In genomic region chr3:195905970-195906864, GRCh38 we compare ENCODE assay signal across 8 cellular contexts. TPM values are rescaled to one million over a fixed set of nuclear protein-coding genes. Genes with fewer than 3 reads are reported as not detected.
A peak's percentile ranks its signal among the peaks of the same experiment; 100 is the strongest.
DNase-seq lines count a peak whose midpoint lies in the region; ATAC-seq, FAIRE-seq and TF ChIP-seq lines count a peak whose summit lies in the region.

No MANE protein-coding gene starts in this region.

- H3K27me3 Mint-ChIP-seq in stimulated activated naive CD8-positive, alpha-beta T cell treated with anti-CD3 and anti-CD28 coated beads, Interleukin-15, Interleukin-2, amounts not matched to agents 100 ng/mL and 50 ng/mL, for 24 hours = no peaks in the 10 kb centered on the region
- H3K27me3 Mint-ChIP-seq in activated CD4-positive, alpha-beta T cell treated with anti-CD3 and anti-CD28 coated beads, Interleukin-2, amount 10 ng/mL, durations not matched to agents 7 days and 5 days = no peaks in the 10 kb centered on the region

- H3K4me3 Mint-ChIP-seq in stimulated activated naive CD8-positive, alpha-beta T cell treated with anti-CD3 and anti-CD28 coated beads, Interleukin-15, Interleukin-2, amounts not matched to agents 100 ng/mL and 50 ng/mL, for 24 hours = peak overlapping the region; percentile 83
- H3K4me3 Mint-ChIP-seq in activated CD4-positive, alpha-beta T cell treated with anti-CD3 and anti-CD28 coated beads, Interleukin-2, amount 10 ng/mL, durations not matched to agents 7 days and 5 days = peak overlapping the region; percentile 91

- H3K27me3 ChIP-seq in keratinocyte (ENCODE audit: control insufficient read depth, extremely low read depth, insufficient read depth, low read length) = no peaks in the 10 kb centered on the region

- dilution Hi-C loops in keratinocyte (cut with MboI; ENCODE audit: extremely low pct_ligation_motif_present, low sequenced_read_pairs) = no loop called here

- FAIRE-seq in keratinocyte (lab: Jason Lieb, UNC) = peak; percentile 49

- no peak for ATAC-seq in stimulated activated naive CD8-positive, alpha-beta T cell treated with anti-CD3 and anti-CD28 coated beads, Interleukin-15, Interleukin-2, amounts not matched to agents 100 U/mL and 50 U/mL, for 24 hours
- no peak for ATAC-seq in GM21526 (IDR thresholded peaks at IDR 0.05; ENCODE audit: low FRiP score, unreplicated experiment)
- ATAC-seq in GM19463 (IDR thresholded peaks at IDR 0.05; ENCODE audit: unreplicated experiment) = no peak
- ATAC-seq in GM21529 (IDR thresholded peaks at IDR 0.05; ENCODE audit: unreplicated experiment) = no peak
- ATAC-seq in HG03460 (IDR thresholded peaks at IDR 0.05; ENCODE audit: unreplicated experiment) = no peak

- no peak for TF ChIP-seq CTCF in keratinocyte (optimal IDR thresholded peaks at IDR 0.05 in 1 of 3, IDR thresholded peaks at IDR 0.05 in 1 of 3, conservative IDR thresholded peaks at IDR 0.05 in 1 of 3; ENCODE audit: extremely low read depth in 1 of 3, insufficient read depth in 2 of 3, low read length in 3 of 3)

- CTCF ChIA-PET in activated CD4-positive, alpha-beta T cell treated with anti-CD3 and anti-CD28 coated beads, Interleukin-2, amount 10 ng/mL, durations not matched to agents 7 days and 5 days (lab: Charles Lee) = interaction anchor here (1.3 to 9.8 kb wide), 3 partner anchors 9 to 13 kb away, joined by 3 to 128 read pairs (median 7); no protein-coding TSS in a partner anchor

- H2AFZ ChIP-seq in keratinocyte (ENCODE audit: control insufficient read depth, low read length) = peak overlapping the region; percentile 4

- POLR2A ChIA-PET in activated CD4-positive, alpha-beta T cell treated with anti-CD3 and anti-CD28 coated beads, Interleukin-2, amount 10 ng/mL, durations not matched to agents 7 days and 5 days (lab: Charles Lee) = no interaction called here

- peaks cover 67% of the 10 kb centered on the region for H3K79me2 ChIP-seq in keratinocyte (ENCODE audit: control insufficient read depth, insufficient read depth, low read length)

- peaks cover 13% of the 10 kb centered on the region for H3K36me3 Mint-ChIP-seq in stimulated activated naive CD8-positive, alpha-beta T cell treated with anti-CD3 and anti-CD28 coated beads, Interleukin-15, Interleukin-2, amounts not matched to agents 100 ng/mL and 50 ng/mL, for 24 hours (ENCODE audit: low read depth)
- peaks cover 36% of the 10 kb centered on the region for H3K36me3 Mint-ChIP-seq in activated CD4-positive, alpha-beta T cell treated with anti-CD3 and anti-CD28 coated beads, Interleukin-2, amount 10 ng/mL, durations not matched to agents 7 days and 5 days (ENCODE audit: low read depth)

- H3K4me2 ChIP-seq in keratinocyte (ENCODE audit: control insufficient read depth, extremely low read depth, insufficient read depth, low read depth, low read length) = peak overlapping the region; percentile 92

- peak overlapping the region; percentile 95 for H3K27ac Mint-ChIP-seq in stimulated activated naive CD8-positive, alpha-beta T cell treated with anti-CD3 and anti-CD28 coated beads, Interleukin-15, Interleukin-2, amounts not matched to agents 100 ng/mL and 50 ng/mL, for 24 hours
- peak overlapping the region; percentile 99 for H3K27ac Mint-ChIP-seq in activated CD4-positive, alpha-beta T cell treated with anti-CD3 and anti-CD28 coated beads, Interleukin-2, amount 10 ng/mL, durations not matched to agents 7 days and 5 days

- peak overlapping the region; percentile 62 to 79 (median 76) for H3K4me3 ChIP-seq in keratinocyte (ENCODE audit: control insufficient read depth in 2 of 3, extremely low read depth in 1 of 3, insufficient read depth in 2 of 3, low read depth in 1 of 3, low read length in 3 of 3)

- H3K4me1 ChIP-seq in keratinocyte (ENCODE audit: control insufficient read depth, extremely low read depth, insufficient read depth, low read length) = peaks cover 49% of the 10 kb centered on the region

- no peak for DNase-seq in stimulated activated naive CD8-positive, alpha-beta T cell treated with anti-CD3 and anti-CD28 coated beads, Interleukin-15, Interleukin-2, amounts not matched to agents 100 U/mL and 50 U/mL, for 24 hours
- peak; percentile 36 for DNase-seq in activated CD4-positive, alpha-beta T cell treated with anti-CD3 and anti-CD28 coated beads, Interleukin-2, amount 10 ng/mL, durations not matched to agents 7 days and 5 days
- DNase-seq in keratinocyte (ENCODE audit: low read depth, low spot score) = no peak

- H3K9me3 ChIP-seq in keratinocyte (ENCODE audit: control insufficient read depth, low read depth, low read length) = no peaks in the 10 kb centered on the region

- H3K36me3 ChIP-seq in keratinocyte (ENCODE audit: control insufficient read depth in 2 of 2, extremely low read depth in 1 of 2, insufficient read depth in 2 of 2, low read length in 2 of 2) = no peaks in the 10 kb centered on the region

- peaks cover 74% of the 10 kb centered on the region for H3K4me1 Mint-ChIP-seq in stimulated activated naive CD8-positive, alpha-beta T cell treated with anti-CD3 and anti-CD28 coated beads, Interleukin-15, Interleukin-2, amounts not matched to agents 100 ng/mL and 50 ng/mL, for 24 hours (ENCODE audit: low read depth)
- H3K4me1 Mint-ChIP-seq in activated CD4-positive, alpha-beta T cell treated with anti-CD3 and anti-CD28 coated beads, Interleukin-2, amount 10 ng/mL, durations not matched to agents 7 days and 5 days = peaks cover 55% of the 10 kb centered on the region

- H3K9me1 ChIP-seq in keratinocyte (ENCODE audit: control insufficient read depth, extremely low read depth, insufficient read depth, low read length) = peaks cover 3% of the 10 kb centered on the region

- peaks cover 11% of the 10 kb centered on the region for H4K20me1 ChIP-seq in keratinocyte (ENCODE audit: control insufficient read depth, extremely low read depth, insufficient read depth, low read length)

- H3K9ac ChIP-seq in keratinocyte (ENCODE audit: control insufficient read depth, extremely low read depth, insufficient read depth, low read length) = peak overlapping the region; percentile 71

- peak overlapping the region; percentile 82 for H3K27ac ChIP-seq in keratinocyte (ENCODE audit: control insufficient read depth, insufficient read depth, low read length)

- no peaks in the 10 kb centered on the region for H3K9me3 Mint-ChIP-seq in stimulated activated naive CD8-positive, alpha-beta T cell treated with anti-CD3 and anti-CD28 coated beads, Interleukin-15, Interleukin-2, amounts not matched to agents 100 ng/mL and 50 ng/mL, for 24 hours
- no peaks in the 10 kb centered on the region for H3K9me3 Mint-ChIP-seq in activated CD4-positive, alpha-beta T cell treated with anti-CD3 and anti-CD28 coated beads, Interleukin-2, amount 10 ng/mL, durations not matched to agents 7 days and 5 days

RNA-seq across cellular contexts. Expression of gene TNK2, which starts 2.1 kb away (rescaled TPM):
- total RNA-seq in activated CD4-positive, alpha-beta T cell treated with anti-CD3 and anti-CD28 coated beads, Interleukin-2, amount 10 ng/mL, durations not matched to agents 7 days and 5 days = 100 to 1,000 TPM; 121 to 136 TPM
- 10.6 to 21.4 TPM (median 15.8 TPM) in 3 replicates for polyA plus RNA-seq in keratinocyte
- 17.1 TPM for polyA plus RNA-seq in keratinocyte (2011; ENCODE audit: low read depth)
- 4.4 and 10.0 TPM in 2 replicates for polyA plus RNA-seq in keratinocyte (2011; cell fraction: cytosol; rRNA removed)
- polyA plus RNA-seq in keratinocyte (2011; cell fraction: nucleus; rRNA removed) = 56.7 and 70.6 TPM in 2 replicates
- polyA plus RNA-seq in keratinocyte (2012; ENCODE audit: low replicate concordance) = 23.7 and 30.5 TPM in 2 replicates
- polyA minus RNA-seq in keratinocyte = 24.1 to 62.9 TPM (median 26.8 TPM) in 3 replicates
- polyA minus RNA-seq in keratinocyte (2011; cell fraction: cytosol; rRNA and poly(A)+ RNA removed) = 24.0 TPM
- polyA minus RNA-seq in keratinocyte (2011; cell fraction: nucleus; rRNA and poly(A)+ RNA removed) = 27.1 and 33.3 TPM in 2 replicates
